8 cellular contexts compared by ENCODE assay signal in genomic region chr17:74776990-74777389, GRCh38. TPM values are rescaled to one million over a fixed set of nuclear protein-coding genes. Genes with fewer than 3 reads are reported as not detected.
DNase-seq lines count a peak whose midpoint lies in the region; ATAC-seq and TF ChIP-seq lines count a peak whose summit lies in the region.

No MANE protein-coding gene starts in this region.

- no peaks in the 10 kb centered on the region for H3K4me1 ChIP-seq in BE2C

- H3K27me3 ChIP-seq in BE2C (no peaks in the 10 kb centered on the region), MG63 (no peaks in the 10 kb centered on the region)

- H3K27me3 Mint-ChIP-seq in dendritic cell treated with granulocyte-macrophage colony-stimulating factor and Interleukin-4, amounts not matched to agents 40 ng/mL and 50 ng/mL, for 4 days: no peaks in the 10 kb centered on the region
- no peaks in the 10 kb centered on the region for H3K27me3 Mint-ChIP-seq in natural killer cell (ENCODE audit: low read depth in 2 of 2)

- no peaks in the 10 kb centered on the region for H3K9me3 Mint-ChIP-seq in dendritic cell treated with granulocyte-macrophage colony-stimulating factor and Interleukin-4, amounts not matched to agents 40 ng/mL and 50 ng/mL, for 4 days
- H3K9me3 Mint-ChIP-seq in natural killer cell: no peaks in the 10 kb centered on the region

- H3K4me3 Mint-ChIP-seq in dendritic cell treated with granulocyte-macrophage colony-stimulating factor and Interleukin-4, amounts not matched to agents 40 ng/mL and 50 ng/mL, for 4 days: peak overlapping the region; percentile 96
- H3K4me3 Mint-ChIP-seq in natural killer cell: peak overlapping the region; percentile 99

- peaks cover 73% of the 10 kb centered on the region for H3K4me1 Mint-ChIP-seq in dendritic cell treated with granulocyte-macrophage colony-stimulating factor and Interleukin-4, amounts not matched to agents 40 ng/mL and 50 ng/mL, for 4 days (ENCODE audit: low read depth)
- peaks cover 48 to 55% of the 10 kb centered on the region in 2 donors for H3K4me1 Mint-ChIP-seq in natural killer cell

- H3K36me3 ChIP-seq in BE2C: peaks cover 14% of the 10 kb centered on the region
- H3K36me3 ChIP-seq in MG63: peaks cover 37% of the 10 kb centered on the region

- intact Hi-C loops in dendritic cell treated with granulocyte-macrophage colony-stimulating factor and Interleukin-4, amounts not matched to agents 40 ng/mL and 50 ng/mL, for 4 days (cut with micrococcal nuclease): loop anchor here (1.0 kb wide), 1 partner anchor 96 kb away; no protein-coding TSS in a partner anchor
- intact Hi-C loops in natural killer cell (cut with micrococcal nuclease): no loop called here

- no peak for TF ChIP-seq CTCF in BE2C (IDR thresholded peaks at IDR 0.05; ENCODE audit: low read depth, low read length)
- no peak for TF ChIP-seq CTCF in natural killer cell (IDR thresholded peaks at IDR 0.05)

- H3K9me3 ChIP-seq in BE2C: no peaks in the 10 kb centered on the region
- H3K9me3 ChIP-seq in MG63: no peaks in the 10 kb centered on the region

- no peak for DNase-seq in BE2C
- no peak for DNase-seq in MG63
- no peak for DNase-seq in natural killer cell
- no peak for DNase-seq in foreskin melanocyte
- DNase-seq in hypothalamus (lab: John Stamatoyannopoulos, UW): no peak
- no peak for DNase-seq in GDM1 (lab: John Stamatoyannopoulos, UW)
- no peak for DNase-seq in AML-193 (lab: John Stamatoyannopoulos, UW)

- peaks cover 61% of the 10 kb centered on the region for H3K36me3 Mint-ChIP-seq in dendritic cell treated with granulocyte-macrophage colony-stimulating factor and Interleukin-4, amounts not matched to agents 40 ng/mL and 50 ng/mL, for 4 days (ENCODE audit: low read depth)
- H3K36me3 Mint-ChIP-seq in natural killer cell: no peaks in the 10 kb centered on the region

- peak overlapping the region; percentile 94 for H3K27ac Mint-ChIP-seq in dendritic cell treated with granulocyte-macrophage colony-stimulating factor and Interleukin-4, amounts not matched to agents 40 ng/mL and 50 ng/mL, for 4 days
- H3K27ac Mint-ChIP-seq in natural killer cell: peak overlapping the region in 1 of 2 donors; percentile 92

- ATAC-seq in natural killer cell: no peak

- peak overlapping the region; percentile 67 for H3K4me3 ChIP-seq in BE2C (ENCODE audit: low read depth, low read length)
- H3K4me3 ChIP-seq in MG63: peak overlapping the region; percentile 86

RNA-seq across cellular contexts. Expression of gene NAT9, which starts 0.8 kb away (rescaled TPM):
- 191 TPM for polyA plus RNA-seq in BE2C (2012; ENCODE audit: insufficient read depth, insufficient read length, low read depth)
- total RNA-seq in MG63 (2014; rRNA removed; shearing (Covaris generic); ENCODE audit: low replicate concordance): 46.8 and 51.6 TPM in 2 replicates
- total RNA-seq in natural killer cell: 10 to 100 TPM; 20.0 to 27.2 (median 24.8) TPM

RNA-seq across cellular contexts. Expression of gene NHERF1, which starts 28.6 kb away (rescaled TPM):
- 74.2 TPM for polyA plus RNA-seq in BE2C (2012; ENCODE audit: insufficient read depth, insufficient read length, low read depth)
- 110 and 150 TPM in 2 replicates for total RNA-seq in MG63 (2014; rRNA removed; shearing (Covaris generic); ENCODE audit: low replicate concordance)
- 100 to 1,000 TPM; 323 to 372 (median 362) TPM for total RNA-seq in natural killer cell

RNA-seq across cellular contexts. Expression of gene RAB37, which starts 39.9 kb away (rescaled TPM):
- polyA plus RNA-seq in BE2C (2012; ENCODE audit: insufficient read depth, insufficient read length, low read depth): 2.9 TPM
- total RNA-seq in MG63 (2014; rRNA removed; shearing (Covaris generic); ENCODE audit: low replicate concordance): not detected in 2 replicates
- total RNA-seq in natural killer cell: 100 to 1,000 TPM; 150 to 184 (median 169) TPM

Comparison
In these comparisons a context has a peak if more than half of its experiments do, and no peak if none do; other contexts are left out.
1. RNA of gene RAB37, which starts 39.9 kb away (total RNA-seq): 150 to 184 TPM in natural killer cell; not detected in MG63; every median in the first group is over 100 times any median in the second.